In genomic region chr17:1108560-1108809, GRCh38 we compare ENCODE assay signal across 9 cellular contexts.
DNase-seq lines count a peak whose midpoint lies in the region; ATAC-seq, FAIRE-seq and TF ChIP-seq lines count a peak whose summit lies in the region.
"Had no signal": no experiment of that assay in that cellular context is flagged by ENCODE, and none has a peak within 500 bp of the region (broad histone marks: within the 10 kb centered on the region; RNA-seq: fewer than 3 reads in every experiment).

No MANE protein-coding gene starts in this region.

- no peaks in the 10 kb centered on the region for H3K9me3 Mint-ChIP-seq in activated T-helper 2 cell treated with anti-CD3 and anti-CD28 coated beads, Interferon-gamma antibody, Interleukin-2, Interleukin-4, amounts not matched to agents 10 μg/mL and 5 μg/mL and 100 μg/mL, durations not matched to agents 14 hours and 24 hours and 36 hours
- no peaks in the 10 kb centered on the region for H3K9me3 Mint-ChIP-seq in stimulated activated effector memory CD8-positive, alpha-beta T cell treated with anti-CD3 and anti-CD28 coated beads, Interleukin-12 subunit alpha, Interleukin-12 subunit beta, amount 100 ng/mL, for 72 hours

- peak overlapping the region; percentile 80 for H3K4me3 ChIP-seq in A549
- H3K4me3 ChIP-seq in HEK293 (ENCODE audit: low read depth, low read length), result peak overlapping the region; percentile 70
- H3K4me3 ChIP-seq in iPS DF 6.9 (ENCODE audit: low read length), result peak overlapping the region; percentile 58; the same call in 1 of the 2 replicates

- H3K9me3 ChIP-seq in A549, result no peaks in the 10 kb centered on the region
- no peaks in the 10 kb centered on the region for H3K9me3 ChIP-seq in HEK293 (ENCODE audit: control insufficient read depth, insufficient read depth, low read depth, low read length)
- no peaks in the 10 kb centered on the region for H3K9me3 ChIP-seq in iPS DF 6.9 (ENCODE audit: control insufficient read depth, insufficient read depth, low read length)

- TF ChIP-seq EP300 in A549 (IDR thresholded peaks at IDR 0.05), result no peak

- peaks cover 0 to 13% of the 10 kb centered on the region in 2 experiments; a peak in 1 of 3 replicates for H3K36me3 ChIP-seq in HEK293 (ENCODE audit: control insufficient read depth in 2 of 2, insufficient read depth in 1 of 2, low read length in 2 of 2)
- no peaks in the 10 kb centered on the region for H3K36me3 ChIP-seq in iPS DF 6.9 (ENCODE audit: control insufficient read depth, insufficient read depth, low read length)

- DNase-seq in A549 (ENCODE audit: low read depth in 1 of 2, low spot score in 1 of 2) (no peak), iPS DF 6.9 (ENCODE audit: low read depth, low spot score) (no peak), SKM-1 (lab: John Stamatoyannopoulos, UW; ENCODE audit: unreplicated experiment) (no peak), GM19240 (ENCODE audit: insufficient read length, low spot score) (no peak)
- no peak for DNase-seq in activated T-helper 2 cell treated with anti-CD3 and anti-CD28 coated beads, Interferon-gamma antibody, Interleukin-2, Interleukin-4, amounts not matched to agents 10 μg/mL and 5 μg/mL and 100 μg/mL, durations not matched to agents 14 hours and 24 hours and 36 hours (ENCODE audit: low spot score)
- peak in 1 of 2 donors; percentile 59 for DNase-seq in stimulated activated effector memory CD8-positive, alpha-beta T cell treated with anti-CD3 and anti-CD28 coated beads, Interleukin-12 subunit alpha, Interleukin-12 subunit beta, amount 100 ng/mL, for 72 hours (ENCODE audit: low spot score in 2 of 2)

- H3K4me3 Mint-ChIP-seq in activated T-helper 2 cell treated with anti-CD3 and anti-CD28 coated beads, Interferon-gamma antibody, Interleukin-2, Interleukin-4, amounts not matched to agents 10 μg/mL and 5 μg/mL and 100 μg/mL, durations not matched to agents 14 hours and 24 hours and 36 hours (ENCODE audit: low read depth), result peak overlapping the region; percentile 70
- H3K4me3 Mint-ChIP-seq in stimulated activated effector memory CD8-positive, alpha-beta T cell treated with anti-CD3 and anti-CD28 coated beads, Interleukin-12 subunit alpha, Interleukin-12 subunit beta, amount 100 ng/mL, for 72 hours, result peak overlapping the region; percentile 81

- peak overlapping the region; percentile 96 for H3K4me2 ChIP-seq in A549

- no peak for TF ChIP-seq POLR2A in A549 (IDR thresholded peaks at IDR 0.05; ENCODE audit: low read length)

- peaks cover 8% of the 10 kb centered on the region for H3K36me3 Mint-ChIP-seq in activated T-helper 2 cell treated with anti-CD3 and anti-CD28 coated beads, Interferon-gamma antibody, Interleukin-2, Interleukin-4, amounts not matched to agents 10 μg/mL and 5 μg/mL and 100 μg/mL, durations not matched to agents 14 hours and 24 hours and 36 hours (ENCODE audit: low read depth)
- H3K36me3 Mint-ChIP-seq in stimulated activated effector memory CD8-positive, alpha-beta T cell treated with anti-CD3 and anti-CD28 coated beads, Interleukin-12 subunit alpha, Interleukin-12 subunit beta, amount 100 ng/mL, for 72 hours, result no peaks in the 10 kb centered on the region

- H3K27me3 Mint-ChIP-seq in activated T-helper 2 cell treated with anti-CD3 and anti-CD28 coated beads, Interferon-gamma antibody, Interleukin-2, Interleukin-4, amounts not matched to agents 10 μg/mL and 5 μg/mL and 100 μg/mL, durations not matched to agents 14 hours and 24 hours and 36 hours (ENCODE audit: low read depth), result no peaks in the 10 kb centered on the region

- H3K4me1 ChIP-seq in A549 (peaks cover 43% of the 10 kb centered on the region), HEK293 (ENCODE audit: control insufficient read depth, insufficient read depth, low read length) (peaks cover 34% of the 10 kb centered on the region), iPS DF 6.9 (ENCODE audit: control insufficient read depth, insufficient read depth, low read length) (peaks cover 11% of the 10 kb centered on the region)

- peaks cover 31% of the 10 kb centered on the region for H3K4me1 Mint-ChIP-seq in activated T-helper 2 cell treated with anti-CD3 and anti-CD28 coated beads, Interferon-gamma antibody, Interleukin-2, Interleukin-4, amounts not matched to agents 10 μg/mL and 5 μg/mL and 100 μg/mL, durations not matched to agents 14 hours and 24 hours and 36 hours (ENCODE audit: low read depth)
- H3K4me1 Mint-ChIP-seq in stimulated activated effector memory CD8-positive, alpha-beta T cell treated with anti-CD3 and anti-CD28 coated beads, Interleukin-12 subunit alpha, Interleukin-12 subunit beta, amount 100 ng/mL, for 72 hours, result peaks cover 54% of the 10 kb centered on the region

- H3K27me3 ChIP-seq in iPS DF 6.9 (ENCODE audit: control insufficient read depth, insufficient read depth, low read length), result no peaks in the 10 kb centered on the region

- TF ChIP-seq CTCF in A549 (IDR thresholded peaks at IDR 0.05) (no peak), HEK293 (tag by site-specific recombination; IDR thresholded peaks at IDR 0.05) (no peak; the same call in 1 of the 2 replicates)

- 0% methylated on average over 2 of the region's 19 CpGs for WGBS in A549 (ENCODE audit: missing lambda C conversion rate)
- no CpG with 5 or more reads among the region's 19 CpGs for WGBS in iPS DF 6.9 (ENCODE audit: insufficient coverage, insufficient read length)

- peak; percentile 7 to 32; a peak in 5 of 6 replicates for ATAC-seq in A549
- ATAC-seq in stimulated activated effector memory CD8-positive, alpha-beta T cell treated with anti-CD3 and anti-CD28 coated beads, Interleukin-12 subunit alpha, Interleukin-12 subunit beta, amount 100 ng/mL, for 72 hours, result peak; percentile 35
- no peak for ATAC-seq in GM21390 (IDR thresholded peaks at IDR 0.05; ENCODE audit: unreplicated experiment)

- CTCF ChIA-PET in A549 (lab: Yijun Ruan, JAX), result interaction anchor here (1.6 to 3.0 kb wide), 3 partner anchors 14 to 78 kb away, joined by 10 to 15 read pairs (median 15); no protein-coding TSS in a partner anchor
- CTCF ChIA-PET in HEK293 (lab: Yijun Ruan, JAX), result interaction anchor here (0.7 to 1.3 kb wide), 7 partner anchors 13 to 52 kb away, joined by 3 to 7 read pairs (median 4); no protein-coding TSS in a partner anchor

- intact Hi-C loops in activated T-helper 2 cell treated with anti-CD3 and anti-CD28 coated beads, Interferon-gamma antibody, Interleukin-2, Interleukin-4, amounts not matched to agents 10 μg/mL and 5 μg/mL and 100 μg/mL, durations not matched to agents 14 hours and 24 hours and 36 hours (cut with micrococcal nuclease), result no loop called here

- no peak overlapping the region for H3K27ac Mint-ChIP-seq in activated T-helper 2 cell treated with anti-CD3 and anti-CD28 coated beads, Interferon-gamma antibody, Interleukin-2, Interleukin-4, amounts not matched to agents 10 μg/mL and 5 μg/mL and 100 μg/mL, durations not matched to agents 14 hours and 24 hours and 36 hours
- H3K27ac Mint-ChIP-seq in stimulated activated effector memory CD8-positive, alpha-beta T cell treated with anti-CD3 and anti-CD28 coated beads, Interleukin-12 subunit alpha, Interleukin-12 subunit beta, amount 100 ng/mL, for 72 hours, result peak overlapping the region; percentile 91

- FAIRE-seq in A549 (lab: Jason Lieb, UNC), result no peak
- FAIRE-seq: islet of Langerhans had no signal

- POLR2A ChIA-PET in A549 (lab: Yijun Ruan, JAX), result interaction anchor here (1.2 kb wide), 1 partner anchor 29 kb away, joined by 3 read pairs; no protein-coding TSS in a partner anchor
- POLR2A ChIA-PET in HEK293 (lab: Yijun Ruan, JAX), result interaction anchor here (1.0 to 1.3 kb wide), 2 partner anchors 11 to 107 kb away, joined by 3 to 4 read pairs; no protein-coding TSS in a partner anchor

- peak overlapping the region; percentile 98 to 99 for H3K27ac ChIP-seq in A549
- peak overlapping the region; percentile 94 for H3K27ac ChIP-seq in HEK293 (ENCODE audit: extremely low read depth, low read depth, low read length)
- no peak overlapping the region for H3K27ac ChIP-seq in iPS DF 6.9 (ENCODE audit: low read length)

- no peak for TF ChIP-seq RAD21 in A549 (conservative IDR thresholded peaks at IDR 0.05 in 1 of 2, IDR thresholded peaks at IDR 0.05 in 1 of 2)

TF ChIP-seq in A549, 52 proteins besides CTCF, POLR2A, EP300 and RAD21:
- no peak for TF ChIP-seq SMC3 (IDR thresholded peaks at IDR 0.05)
- 0 out of 2 replicates have a peak, but pooled peaks have one; percentile 5 for TF ChIP-seq MAX (IDR thresholded peaks at IDR 0.05)
- TF ChIP-seq RCOR1 (IDR thresholded peaks at IDR 0.05; ENCODE audit: low read depth, low read length), result no peak
TF ChIP-seq in A549: peak in this region for 1.

TF ChIP-seq in HEK293, 187 proteins besides CTCF, POLR2A, EP300 and RAD21 (continues in another document):
- no peak for TF ChIP-seq ZNF48 (tag by site-specific recombination; IDR thresholded peaks at IDR 0.05)
- 0 out of 2 replicates have a peak, but pooled peaks have one; percentile 0 for TF ChIP-seq SP2 (tag by site-specific recombination; IDR thresholded peaks at IDR 0.05)
- TF ChIP-seq ZNF433 (tag by site-specific recombination; IDR thresholded peaks at IDR 0.05; ENCODE audit: low read depth), result no peak
- TF ChIP-seq ZNF449 (tag by site-specific recombination; IDR thresholded peaks at IDR 0.05), result no peak
- no peak for TF ChIP-seq ZNF324 (tag by site-specific recombination; IDR thresholded peaks at IDR 0.05)
- no peak for TF ChIP-seq TRIM28 (IDR thresholded peaks at IDR 0.05; ENCODE audit: borderline replicate concordance, low read length)
- no peak for TF ChIP-seq ZNF362 (tag by site-specific recombination; IDR thresholded peaks at IDR 0.05)
- no peak for TF ChIP-seq ZNF292 (tag by site-specific recombination; IDR thresholded peaks at IDR 0.05; ENCODE audit: borderline replicate concordance, low read depth)
- TF ChIP-seq ZNF350 (tag by site-specific recombination; IDR thresholded peaks at IDR 0.05), result no peak
